1 cellular context compared by ENCODE assay signal in the genomic region with DNA sequence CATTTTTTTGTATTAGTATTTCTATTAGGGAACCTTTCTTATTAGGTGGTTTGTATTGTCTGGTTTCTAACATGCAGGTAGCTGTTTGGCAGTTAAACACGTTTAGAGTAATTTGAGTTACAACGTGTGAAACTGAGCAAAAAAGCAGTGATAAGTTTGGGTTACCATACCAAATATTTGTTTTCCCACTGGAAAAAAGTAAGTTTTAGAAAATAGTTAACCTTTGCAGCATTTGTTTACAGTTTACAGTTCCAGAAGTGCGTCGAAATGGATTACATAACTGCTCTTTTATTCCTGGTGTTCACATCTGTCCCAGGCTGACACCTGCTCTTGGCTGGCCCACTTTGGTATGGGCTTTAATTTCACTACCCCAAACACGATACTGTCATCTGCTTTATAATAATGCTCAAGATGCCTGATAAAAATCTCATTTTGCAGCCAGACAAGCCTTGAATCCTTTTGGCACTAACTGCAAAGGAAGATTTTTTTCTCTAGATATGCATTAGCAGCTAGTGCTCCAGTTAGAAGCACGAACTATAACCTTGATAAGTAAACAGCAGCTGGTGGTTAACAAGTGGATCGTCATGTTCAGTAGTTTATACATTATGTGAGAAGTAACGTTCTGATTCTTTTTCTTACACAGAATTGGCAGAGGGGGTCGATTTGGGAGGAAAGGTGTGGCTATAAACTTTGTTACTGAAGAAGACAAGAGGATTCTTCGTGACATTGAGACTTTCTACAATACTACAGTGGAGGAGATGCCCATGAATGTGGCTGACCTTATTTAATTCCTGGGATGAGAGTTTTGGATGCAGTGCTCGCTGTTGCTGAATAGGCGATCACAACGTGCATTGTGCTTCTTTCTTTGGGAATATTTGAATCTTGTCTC.
TF ChIP-seq lines count a peak whose summit lies in the region.

No MANE protein-coding gene starts in this region.

TF ChIP-seq in GM12878, 131 proteins besides CTCF, POLR2A, EP300 and RAD21:
- TF ChIP-seq BACH1 (IDR thresholded peaks at IDR 0.05; ENCODE audit: borderline replicate concordance) (no peak; the same call in 1 of the 2 replicates), KAT2A (conservative IDR thresholded peaks at IDR 0.05; ENCODE audit: control insufficient read depth, low read depth, low read length) (no peak), POLR2AphosphoS5 (IDR thresholded peaks at IDR 0.05; ENCODE audit: low read length) (peak; percentile 54; the same call in 1 of the 2 replicates), SMAD5 (IDR thresholded peaks at IDR 0.05; ENCODE audit: low read depth) (no peak; the same call in 1 of the 2 replicates), TCF7 (IDR thresholded peaks at IDR 0.05; ENCODE audit: borderline replicate concordance) (no peak), SMARCA5 (IDR thresholded peaks at IDR 0.05) (no peak), MYC (IDR thresholded peaks at IDR 0.05; ENCODE audit: insufficient read depth, insufficient read length, insufficient replicate concordance, low read length, severe bottlenecking) (no peak), ZBED1 (IDR thresholded peaks at IDR 0.05; ENCODE audit: borderline replicate concordance) (0 out of 2 replicates have a peak, but pooled peaks have one; percentile 27)
- TF ChIP-seq, protein P1, sequence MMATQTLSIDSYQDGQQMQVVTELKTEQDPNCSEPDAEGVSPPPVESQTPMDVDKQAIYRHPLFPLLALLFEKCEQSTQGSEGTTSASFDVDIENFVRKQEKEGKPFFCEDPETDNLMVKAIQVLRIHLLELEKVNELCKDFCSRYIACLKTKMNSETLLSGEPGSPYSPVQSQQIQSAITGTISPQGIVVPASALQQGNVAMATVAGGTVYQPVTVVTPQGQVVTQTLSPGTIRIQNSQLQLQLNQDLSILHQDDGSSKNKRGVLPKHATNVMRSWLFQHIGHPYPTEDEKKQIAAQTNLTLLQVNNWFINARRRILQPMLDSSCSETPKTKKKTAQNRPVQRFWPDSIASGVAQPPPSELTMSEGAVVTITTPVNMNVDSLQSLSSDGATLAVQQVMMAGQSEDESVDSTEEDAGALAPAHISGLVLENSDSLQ (IDR thresholded peaks at IDR 0.05), result no peak
- TF ChIP-seq, protein P2, sequence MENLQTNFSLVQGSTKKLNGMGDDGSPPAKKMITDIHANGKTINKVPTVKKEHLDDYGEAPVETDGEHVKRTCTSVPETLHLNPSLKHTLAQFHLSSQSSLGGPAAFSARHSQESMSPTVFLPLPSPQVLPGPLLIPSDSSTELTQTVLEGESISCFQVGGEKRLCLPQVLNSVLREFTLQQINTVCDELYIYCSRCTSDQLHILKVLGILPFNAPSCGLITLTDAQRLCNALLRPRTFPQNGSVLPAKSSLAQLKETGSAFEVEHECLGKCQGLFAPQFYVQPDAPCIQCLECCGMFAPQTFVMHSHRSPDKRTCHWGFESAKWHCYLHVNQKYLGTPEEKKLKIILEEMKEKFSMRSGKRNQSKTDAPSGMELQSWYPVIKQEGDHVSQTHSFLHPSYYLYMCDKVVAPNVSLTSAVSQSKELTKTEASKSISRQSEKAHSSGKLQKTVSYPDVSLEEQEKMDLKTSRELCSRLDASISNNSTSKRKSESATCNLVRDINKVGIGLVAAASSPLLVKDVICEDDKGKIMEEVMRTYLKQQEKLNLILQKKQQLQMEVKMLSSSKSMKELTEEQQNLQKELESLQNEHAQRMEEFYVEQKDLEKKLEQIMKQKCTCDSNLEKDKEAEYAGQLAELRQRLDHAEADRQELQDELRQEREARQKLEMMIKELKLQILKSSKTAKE (IDR thresholded peaks at IDR 0.05; ENCODE audit: low read depth, poor library complexity, severe bottlenecking), result no peak
TF ChIP-seq in GM12878: peak in this region for 2.
